Comparison of ENCODE assay signal across 1 cellular context in genomic region chr3:154181127-154181691, GRCh38.
TF ChIP-seq lines count a peak whose summit lies in the region.

No MANE protein-coding gene starts in this region.

TF ChIP-seq in SK-N-SH, 30 proteins besides CTCF, POLR2A, EP300 and RAD21 (continued from another document):
- TF ChIP-seq GATA2 (CRISPR knock-in tag; IDR thresholded peaks at IDR 0.05) (no peak), RXRA (IDR thresholded peaks at IDR 0.05; ENCODE audit: borderline replicate concordance, low read depth) (no peak)
